Comparison of ENCODE assay signal across 23 cellular contexts in genomic region chr7:6208573-6209328, GRCh38.
"Had no signal": no experiment of that assay in that cellular context is flagged by ENCODE, and none has a peak within 500 bp of the region (broad histone marks: within the 10 kb centered on the region; RNA-seq: fewer than 3 reads in every experiment).

No MANE protein-coding gene starts in this region.

- DNase-seq: activated B cell treated with CpG ODN at 0.5 μM for 24 hours; activated CD4-positive, alpha-beta T cell treated with anti-CD3 and anti-CD28 coated beads for 1 hour; activated CD4-positive, alpha-beta T cell treated with anti-CD3 and anti-CD28 coated beads, Interleukin-2, amount 10 ng/mL, durations not matched to agents 24 days and 14 days; activated CD4-positive, alpha-beta T cell treated with anti-CD3 and anti-CD28 coated beads, Interleukin-2, amount 50 U/mL, for 48 hours; activated CD8-positive, alpha-beta memory T cell treated with anti-CD3 and anti-CD28 coated beads for 24 hours; activated gamma-delta T cell treated with Interleukin-2 at 50 U/mL for 16 hours; activated naive CD4-positive, alpha-beta T cell treated with anti-CD3 and anti-CD28 coated beads, Interleukin-2, amount 10 ng/mL, durations not matched to agents 7 days and 5 days; activated naive CD8-positive, alpha-beta T cell treated with anti-CD3 and anti-CD28 coated beads for 36 hours; activated T-cell treated with anti-CD3 and anti-CD28 coated beads, Interleukin-2, amount 50 U/mL, for 48 hours; adrenal gland; Karpas-422; MM.1S; NCI-H1417; NCI-H1930; NCI-H2171; NCI-H2227 treated with DMSO at 0.1 percent for 48 hours; NCI-H524 treated with DMSO at 0.1 percent for 48 hours; NCI-H774; SIG-M5; T-helper 17 cell; T-helper 9 cell had no signal

- H3K9me3 ChIP-seq: adrenal gland, breast epithelium had no signal

- H3K4me1 ChIP-seq: breast epithelium had no signal

- H3K4me3 ChIP-seq: adrenal gland, breast epithelium had no signal

- H3K27me3 ChIP-seq: adrenal gland, breast epithelium had no signal

- H3K27ac ChIP-seq: adrenal gland, breast epithelium had no signal

- H3K36me3 ChIP-seq: adrenal gland, breast epithelium had no signal

- ATAC-seq: activated T-helper 17 cell treated with anti-CD3 and anti-CD28 coated beads, Interleukin-2, amount 50 U/mL, for 72 hours; T-helper 17 cell had no signal
